Comparison of ENCODE assay signal across 9 cellular contexts in genomic region chr9:19934301-19934868, GRCh38.
A peak's percentile ranks its signal among the peaks of the same experiment; 100 is the strongest.
DNase-seq lines count a peak whose midpoint lies in the region; ATAC-seq and TF ChIP-seq lines count a peak whose summit lies in the region.
"Had no signal": no experiment of that assay in that cellular context is flagged by ENCODE, and none has a peak within 500 bp of the region (broad histone marks: within the 10 kb centered on the region; RNA-seq: fewer than 3 reads in every experiment).

No MANE protein-coding gene starts in this region.

- peak overlapping the region; percentile 41 for H3K4me3 Mint-ChIP-seq in activated CD4-positive, alpha-beta memory T cell treated with anti-CD3 and anti-CD28 coated beads for 36 hours
- H3K4me3 Mint-ChIP-seq in neural progenitor cell, result no peak overlapping the region

- POLR2A ChIA-PET in activated CD4-positive, alpha-beta memory T cell treated with anti-CD3 and anti-CD28 coated beads for 36 hours (lab: Charles Lee), result interaction anchor here (0.8 kb wide), 1 partner anchor 63 kb away, joined by 3 read pairs; no protein-coding TSS in a partner anchor

- H4K20me1 ChIP-seq in neural progenitor cell (ENCODE audit: low read depth), result no peaks in the 10 kb centered on the region

- H3K4me3 ChIP-seq in neural progenitor cell, result peak overlapping the region; percentile 47

- H3K4me2 ChIP-seq in neural progenitor cell, result peak overlapping the region; percentile 82

- H3K27me3 ChIP-seq in neural progenitor cell, result peaks cover 27% of the 10 kb centered on the region

- no peaks in the 10 kb centered on the region for H3K36me3 Mint-ChIP-seq in activated CD4-positive, alpha-beta memory T cell treated with anti-CD3 and anti-CD28 coated beads for 36 hours
- no peaks in the 10 kb centered on the region for H3K36me3 Mint-ChIP-seq in neural progenitor cell

- H3K9ac ChIP-seq in neural progenitor cell, result no peak overlapping the region

- CTCF ChIA-PET in activated CD4-positive, alpha-beta memory T cell treated with anti-CD3 and anti-CD28 coated beads for 36 hours (lab: Charles Lee), result no interaction called here

- H3K79me2 ChIP-seq in neural progenitor cell (ENCODE audit: low read depth), result no peaks in the 10 kb centered on the region

- TF ChIP-seq CTCF in neural progenitor cell (IDR thresholded peaks at IDR 0.05), result peak; percentile 14

- peaks cover 9% of the 10 kb centered on the region for H3K4me1 ChIP-seq in neural progenitor cell

- H3K4me1 Mint-ChIP-seq in activated CD4-positive, alpha-beta memory T cell treated with anti-CD3 and anti-CD28 coated beads for 36 hours (ENCODE audit: low read depth), result peaks cover 6% of the 10 kb centered on the region
- no peaks in the 10 kb centered on the region for H3K4me1 Mint-ChIP-seq in neural progenitor cell

- H3K36me3 ChIP-seq in neural progenitor cell, result no peaks in the 10 kb centered on the region

- peaks cover 18% of the 10 kb centered on the region for H3K27me3 Mint-ChIP-seq in activated CD4-positive, alpha-beta memory T cell treated with anti-CD3 and anti-CD28 coated beads for 36 hours
- no peaks in the 10 kb centered on the region for H3K27me3 Mint-ChIP-seq in neural progenitor cell (ENCODE audit: insufficient read depth, low read depth)

- no peak for ATAC-seq in GM21367 (IDR thresholded peaks at IDR 0.05; ENCODE audit: unreplicated experiment)

- no peaks in the 10 kb centered on the region for H3K9me3 ChIP-seq in neural progenitor cell (ENCODE audit: low read depth)

- no peaks in the 10 kb centered on the region for H3K9me3 Mint-ChIP-seq in activated CD4-positive, alpha-beta memory T cell treated with anti-CD3 and anti-CD28 coated beads for 36 hours
- H3K9me3 Mint-ChIP-seq in neural progenitor cell, result peaks cover 6% of the 10 kb centered on the region

- H3K27ac ChIP-seq in neural progenitor cell, result no peak overlapping the region

- H3F3A ChIP-seq in neural progenitor cell (ENCODE audit: low read depth), result no peaks in the 10 kb centered on the region

- intact Hi-C loops in activated CD4-positive, alpha-beta memory T cell treated with anti-CD3 and anti-CD28 coated beads for 36 hours (cut with micrococcal nuclease), result no loop called here
- intact Hi-C loops in head of caudate nucleus (cut with DNase I), result no loop called here

- H2AFZ ChIP-seq in neural progenitor cell (replicated peaks), result peak overlapping the region; percentile 95

- no peak overlapping the region for H3K27ac Mint-ChIP-seq in activated CD4-positive, alpha-beta memory T cell treated with anti-CD3 and anti-CD28 coated beads for 36 hours
- H3K27ac Mint-ChIP-seq in neural progenitor cell, result peak overlapping the region; percentile 69

- DNase-seq in AG20443 (ENCODE audit: low spot score), result peak; percentile 60
- DNase-seq in activated CD4-positive, alpha-beta memory T cell treated with anti-CD3 and anti-CD28 coated beads for 36 hours, result no peak
- peak in 27 of 42 donors; percentile 9 to 65 (median 24) for DNase-seq in head of caudate nucleus
- peak; percentile 45 for DNase-seq in neural progenitor cell (ENCODE audit: low spot score)
- no peak for DNase-seq in NCI-H146 treated with DMSO at 0.1 percent for 48 hours (lab: John Stamatoyannopoulos, UW; ENCODE audit: unreplicated experiment)
- DNase-seq in NOMO-1 treated with dmso at 0.1 percent for 144 hours (lab: John Stamatoyannopoulos, UW; ENCODE audit: unreplicated experiment), result no peak
- no peak for DNase-seq in GM19238 (ENCODE audit: insufficient read length, low spot score)
- DNase-seq: NCI-H69 had no signal

Comparison
In these comparisons a context has a peak if more than half of its experiments do, and no peak if none do; other contexts are left out.
1. DNase-seq: peak in AG20443 (single experiment), head of caudate nucleus (27 of 42) and neural progenitor cell (single experiment); none in activated CD4-positive, alpha-beta memory T cell treated with anti-CD3 and anti-CD28 coated beads for 36 hours (single experiment), NCI-H146 treated with DMSO at 0.1 percent for 48 hours (single experiment), NOMO-1 treated with dmso at 0.1 percent for 144 hours (single experiment) and GM19238 (single experiment).